Comparison of ENCODE assay signal across 8 cellular contexts in the genomic region with DNA sequence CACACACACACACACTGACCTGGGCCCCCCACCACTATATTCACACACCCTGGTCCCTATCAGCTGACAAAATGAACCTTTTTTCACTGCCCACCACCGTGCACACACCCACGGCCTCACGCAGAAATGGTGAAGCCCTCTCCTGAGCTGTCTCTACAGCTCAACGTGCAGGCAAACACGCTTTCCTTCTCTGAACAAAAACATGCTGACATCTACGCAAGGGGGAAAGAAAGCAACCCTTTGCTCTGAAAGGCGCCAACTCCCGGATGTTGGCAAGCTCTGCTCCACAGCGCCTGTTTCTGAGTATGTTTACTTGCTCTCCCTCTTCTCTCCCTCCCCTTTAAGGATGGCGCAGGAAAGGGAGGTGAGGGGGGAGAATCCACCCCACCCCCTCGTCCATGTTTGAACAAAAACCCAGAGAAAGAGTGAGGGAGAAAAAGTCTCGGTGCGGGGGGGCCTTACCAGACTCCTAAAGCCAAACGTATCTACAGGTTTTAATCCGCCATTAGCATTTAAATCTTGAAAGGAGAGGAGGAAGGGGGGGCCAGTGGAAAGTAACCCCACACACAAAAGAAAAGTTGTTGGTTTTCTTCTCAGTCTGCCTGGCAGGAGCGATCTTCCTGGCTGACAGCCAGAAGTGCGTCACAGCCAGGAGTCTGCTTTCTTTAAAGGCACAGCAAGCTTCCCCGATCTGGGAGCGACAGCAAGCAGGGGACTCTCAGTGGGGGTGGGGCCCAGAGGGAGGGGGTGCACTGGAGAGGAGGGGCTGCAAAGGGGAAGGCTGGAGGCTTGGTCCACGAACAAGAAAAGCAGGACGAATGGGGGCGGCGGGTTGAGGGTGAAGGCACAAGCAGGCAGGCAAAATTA. TPM values are rescaled to one million over a fixed set of nuclear protein-coding genes. Genes with fewer than 3 reads are reported as not detected.
DNase-seq lines count a peak whose midpoint lies in the region; ATAC-seq and TF ChIP-seq lines count a peak whose summit lies in the region.

No MANE protein-coding gene starts in this region.

- no peaks in the 10 kb centered on the region for H3K27me3 Mint-ChIP-seq in activated B cell treated with CpG ODN at 0.5 μM for 24 hours

- DNase-seq in NCI-H2081 (lab: John Stamatoyannopoulos, UW) (peak; percentile 89 to 95), activated B cell treated with CpG ODN at 0.5 μM for 24 hours (peak; percentile 49), inferior parietal cortex (ENCODE audit: extremely low spot score) (peak; percentile 92)
- DNase-seq in central memory CD4-positive, alpha-beta T cell = peak; percentile 85

- no peak overlapping the region for H3K4me3 Mint-ChIP-seq in activated B cell treated with CpG ODN at 0.5 μM for 24 hours

- in situ Hi-C loops in GM18951 (cut with MboI; ENCODE audit: low sequenced_read_pairs, unreplicated experiment) = no loop called here

- no peak overlapping the region for H3K27ac Mint-ChIP-seq in activated B cell treated with CpG ODN at 0.5 μM for 24 hours

- TF ChIP-seq POLR2A in GM18951 (IDR thresholded peaks at IDR 0.05; ENCODE audit: extremely low read depth, insufficient read depth, insufficient read length) = peak; percentile 24

- POLR2A ChIA-PET in activated B cell treated with CpG ODN at 0.5 μM for 24 hours (lab: Charles Lee) = interaction anchor here (0.5 to 5.2 kb wide), 20 partner anchors 9 to 1087 kb away, joined by 3 to 34 read pairs (median 4); partner anchors contain the start of genes ANAPC15, IL18BP, RNF121 and XNDC1N

- H3K4me3 ChIP-seq in skin epidermis = peak overlapping the region; percentile 41 to 57 (median 49)

- peaks cover 4% of the 10 kb centered on the region for H3K4me1 Mint-ChIP-seq in activated B cell treated with CpG ODN at 0.5 μM for 24 hours

- CTCF ChIA-PET in activated B cell treated with CpG ODN at 0.5 μM for 24 hours (lab: Charles Lee) = interaction anchor here (0.8 to 4.0 kb wide), 5 partner anchors 16 to 390 kb away, joined by 3 to 37 read pairs (median 6); no protein-coding TSS in a partner anchor

- intact Hi-C loops in activated B cell treated with CpG ODN at 0.5 μM for 24 hours (cut with micrococcal nuclease) = loop anchor here (1.0 to 5.0 kb wide), 5 partner anchors 14 to 182 kb away; partner anchors contain the start of genes ANAPC15, INPPL1, LAMTOR1 and LRRC51

- ATAC-seq in activated B cell treated with CpG ODN at 0.5 μM for 24 hours (ENCODE audit: low read depth) (peak; percentile 58), GM19023 (IDR thresholded peaks at IDR 0.05; ENCODE audit: unreplicated experiment) (no peak), GM18867 (IDR thresholded peaks at IDR 0.05; ENCODE audit: unreplicated experiment) (no peak)

- no peaks in the 10 kb centered on the region for H3K9me3 Mint-ChIP-seq in activated B cell treated with CpG ODN at 0.5 μM for 24 hours

- H3K36me3 Mint-ChIP-seq in activated B cell treated with CpG ODN at 0.5 μM for 24 hours (ENCODE audit: low read depth) = peaks cover 8% of the 10 kb centered on the region

- TF ChIP-seq CTCF in activated B cell treated with CpG ODN at 0.5 μM for 24 hours (IDR thresholded peaks at IDR 0.05) = no peak

- H3K27ac ChIP-seq in skin epidermis = peak overlapping the region; percentile 82 to 100 (median 94)

RNA-seq across cellular contexts. Expression of gene NUMA1, which starts 39.6 kb away (rescaled TPM):
- total RNA-seq in activated B cell treated with CpG ODN at 0.5 μM for 24 hours = 146 and 163 TPM in 2 replicates

RNA-seq across cellular contexts. Expression of gene LRRC51, which starts 39.9 kb away (rescaled TPM):
- total RNA-seq in activated B cell treated with CpG ODN at 0.5 μM for 24 hours = 4.1 and 4.5 TPM in 2 replicates

RNA-seq across cellular contexts. Expression of gene IL18BP, which starts 42.0 kb away (rescaled TPM):
- total RNA-seq in activated B cell treated with CpG ODN at 0.5 μM for 24 hours = 26.8 and 27.5 TPM in 2 replicates
